23 cellular contexts compared by ENCODE assay signal in the genomic region with DNA sequence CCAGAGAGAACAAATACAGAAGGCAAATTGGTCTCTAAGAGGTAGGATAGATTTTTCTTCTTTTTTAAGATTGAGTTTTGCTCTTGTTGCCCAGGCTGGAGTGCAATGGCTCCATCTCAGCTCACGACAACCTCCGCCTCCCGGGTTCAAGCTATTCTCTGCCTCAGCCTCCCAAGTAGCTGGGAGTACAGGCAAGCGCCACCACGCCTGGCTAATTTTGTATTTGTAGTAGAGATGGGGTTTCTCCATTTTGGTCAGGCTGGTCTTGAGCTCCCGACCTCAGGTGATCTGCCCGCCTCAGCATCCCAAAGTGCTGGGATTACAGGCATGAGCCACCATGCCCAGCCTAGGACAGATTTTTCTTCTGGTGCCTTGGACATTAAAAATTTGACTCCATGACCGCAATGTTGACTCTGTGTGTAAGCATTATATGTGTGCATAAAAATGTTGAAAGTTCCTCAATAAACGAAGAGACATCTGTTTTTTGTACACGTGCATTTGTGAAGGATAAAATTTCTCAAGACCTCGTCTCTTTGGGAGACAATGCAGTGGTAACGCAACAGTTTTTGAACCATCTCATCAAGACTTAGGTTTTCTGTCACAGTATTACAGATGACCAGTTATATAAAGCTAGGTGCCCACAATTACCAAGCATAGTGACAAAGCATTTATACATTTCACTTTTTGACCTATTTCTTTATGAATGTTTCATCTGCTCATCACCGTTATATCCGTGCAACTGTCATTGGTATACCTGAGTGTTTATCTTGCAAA.
"Had no signal": no experiment of that assay in that cellular context is flagged by ENCODE, and none has a peak within 500 bp of the region (broad histone marks: within the 10 kb centered on the region; RNA-seq: fewer than 3 reads in every experiment).

No MANE protein-coding gene starts in this region.

- H3K27ac Mint-ChIP-seq: activated CD8-positive, alpha-beta T cell treated with anti-CD3 and anti-CD28 coated beads, Interleukin-2, amount 10 ng/mL, durations not matched to agents 7 days and 5 days; activated naive CD8-positive, alpha-beta T cell treated with anti-CD3 and anti-CD28 coated beads, Interleukin-2, amount 10 ng/mL, durations not matched to agents 7 days and 5 days; type B pancreatic cell had no signal

- H3K4me3 ChIP-seq: dorsolateral prefrontal cortex, hepatocyte, ovary, psoas muscle, testis had no signal

- H3K27ac ChIP-seq: dorsolateral prefrontal cortex, foreskin keratinocyte, hepatocyte, ovary, psoas muscle, testis, WERI-Rb-1 had no signal

- DNase-seq: activated CD4-positive, alpha-beta T cell treated with anti-CD3 and anti-CD28 coated beads for 4 hours; activated CD8-positive, alpha-beta T cell treated with anti-CD3 and anti-CD28 coated beads, Interleukin-2, amount 10 ng/mL, durations not matched to agents 7 days and 5 days; activated gamma-delta T cell; activated naive CD8-positive, alpha-beta T cell treated with anti-CD3 and anti-CD28 coated beads, Interleukin-2, amount 10 ng/mL, durations not matched to agents 7 days and 5 days; activated T-cell treated with anti-CD3 and anti-CD28 coated beads, Interleukin-2, amount 50 U/mL, for 4 hours; caudate nucleus; dorsolateral prefrontal cortex; foreskin keratinocyte; mesenchymal stem cell; naive thymus-derived CD4-positive, alpha-beta T cell; ovary; psoas muscle; right cardiac atrium; small intestine; stimulated activated CD4-positive, alpha-beta T cell treated with anti-CD3 and anti-CD28 coated beads, Interleukin-15, amount 100 ng/mL, for 24 hours; stimulated activated CD4-positive, alpha-beta T cell treated with anti-CD3 and anti-CD28 coated beads, Interleukin-2, amount 100 ng/mL, for 48 hours; SW 1271; testis; WERI-Rb-1 had no signal

- H3K9me3 ChIP-seq: ovary, psoas muscle, testis had no signal

- H3K4me3 Mint-ChIP-seq: activated CD8-positive, alpha-beta T cell treated with anti-CD3 and anti-CD28 coated beads, Interleukin-2, amount 10 ng/mL, durations not matched to agents 7 days and 5 days; activated naive CD8-positive, alpha-beta T cell treated with anti-CD3 and anti-CD28 coated beads, Interleukin-2, amount 10 ng/mL, durations not matched to agents 7 days and 5 days; activated T-cell treated with anti-CD3 and anti-CD28 coated beads, Interleukin-2, amount 50 U/mL, for 4 hours; brain; naive thymus-derived CD4-positive, alpha-beta T cell; type B pancreatic cell had no signal

- H3K4me1 Mint-ChIP-seq: brain had no signal

- ATAC-seq: activated CD8-positive, alpha-beta T cell treated with anti-CD3 and anti-CD28 coated beads, Interleukin-2, amount 10 ng/mL, durations not matched to agents 7 days and 5 days; activated T-cell treated with anti-CD3 and anti-CD28 coated beads, Interleukin-2, amount 50 U/mL, for 4 hours; foreskin keratinocyte; naive thymus-derived CD4-positive, alpha-beta T cell; psoas muscle; right cardiac atrium had no signal

- H3K27me3 Mint-ChIP-seq: activated naive CD8-positive, alpha-beta T cell treated with anti-CD3 and anti-CD28 coated beads, Interleukin-2, amount 10 ng/mL, durations not matched to agents 7 days and 5 days; brain; naive thymus-derived CD4-positive, alpha-beta T cell; type B pancreatic cell had no signal

- H3K9me3 Mint-ChIP-seq: activated naive CD8-positive, alpha-beta T cell treated with anti-CD3 and anti-CD28 coated beads, Interleukin-2, amount 10 ng/mL, durations not matched to agents 7 days and 5 days; activated T-cell treated with anti-CD3 and anti-CD28 coated beads, Interleukin-2, amount 50 U/mL, for 4 hours; naive thymus-derived CD4-positive, alpha-beta T cell; type B pancreatic cell had no signal

- H3K4me1 ChIP-seq: foreskin keratinocyte, testis had no signal

- H3K4me2 ChIP-seq: hepatocyte had no signal

- FAIRE-seq: colon, small intestine had no signal
